Comparison of ENCODE assay signal across 8 cellular contexts in genomic region chr13:76879211-76879875, GRCh38. TPM values are rescaled to one million over a fixed set of nuclear protein-coding genes. Genes with fewer than 3 reads are reported as not detected.
A peak's percentile ranks its signal among the peaks of the same experiment; 100 is the strongest.
DNase-seq lines count a peak whose midpoint lies in the region; ATAC-seq, FAIRE-seq and TF ChIP-seq lines count a peak whose summit lies in the region.

No MANE protein-coding gene starts in this region.

- TF ChIP-seq EP300 in sigmoid colon (IDR thresholded peaks at IDR 0.05), result peak in 2 of 4 donors; percentile 36 to 50

- H3K27ac ChIP-seq in foreskin keratinocyte (no peak overlapping the region), sigmoid colon (peak overlapping the region; percentile 48 to 78 (median 66))

- TF ChIP-seq POLR2A in H54 (IDR thresholded peaks at IDR 0.05; ENCODE audit: low read depth, low read length) (no peak), sigmoid colon (IDR thresholded peaks at IDR 0.05) (no peak), erythroblast (IDR thresholded peaks at IDR 0.05; ENCODE audit: low read length) (no peak)

- in situ Hi-C loops in G401 (cut with HindIII; ENCODE audit: low sequenced_read_pairs), result no loop called here

- no peaks in the 10 kb centered on the region for H3K9me3 ChIP-seq in sigmoid colon

- H3K4me1 ChIP-seq in foreskin keratinocyte, result peaks cover 11% of the 10 kb centered on the region
- H3K4me1 ChIP-seq in sigmoid colon, result peaks cover 0 to 33% (median 17%) of the 10 kb centered on the region in 4 donors

- H3K4me3 ChIP-seq in sigmoid colon, result peak overlapping the region in 1 of 4 donors; percentile 8

- peak; percentile 95 for ATAC-seq in foreskin keratinocyte

- FAIRE-seq in H54 (lab: Jason Lieb, UNC), result peak; percentile 92

- no peak for TF ChIP-seq CTCF in foreskin keratinocyte (conservative IDR thresholded peaks at IDR 0.05)
- TF ChIP-seq CTCF in sigmoid colon (IDR thresholded peaks at IDR 0.05), result no peak

- 51 to 80% methylated on average over 8 of the region's 8 CpGs for WGBS in sigmoid colon, 2 donors

- no peaks in the 10 kb centered on the region for H3K27me3 ChIP-seq in foreskin keratinocyte
- H3K27me3 ChIP-seq in sigmoid colon, result no peaks in the 10 kb centered on the region

- intact Hi-C loops in sigmoid colon (cut with DNase I), result no loop called here

- DNase-seq in G401 (ENCODE audit: low spot score) (peak; percentile 32), H54 (ENCODE audit: insufficient read length, low spot score) (peak; percentile 40), NAMALWA (ENCODE audit: low spot score) (peak; percentile 72), activated T-cell treated with anti-CD3 and anti-CD28 coated beads for 48 hours (ENCODE audit: low read depth) (peak; percentile 46), foreskin keratinocyte (peak in 1 of 2 donors; percentile 63), sigmoid colon (peak; percentile 89), NCI-H2029 (lab: John Stamatoyannopoulos, UW) (no peak), erythroblast (lab: John Stamatoyannopoulos, UW) (no peak)

- no peaks in the 10 kb centered on the region for H3K36me3 ChIP-seq in sigmoid colon

RNA-seq across cellular contexts. Expression of gene KCTD12, which starts 6.9 kb away (rescaled TPM):
- total RNA-seq in G401 (2014; rRNA removed; shearing (Covaris generic)), result 0.07 TPM in 1 of 2 replicates, not detected in the other
- total RNA-seq in foreskin keratinocyte (24.4 and 45.8 TPM in 2 replicates), sigmoid colon (100 to 1,000 TPM in 2 of 4 donors, 10 to 100 TPM in 2; 77.3 to 129 (median 97.5) TPM)
- polyA plus RNA-seq in foreskin keratinocyte (6.5 and 14.2 TPM in 2 replicates), sigmoid colon (10 to 100 TPM; 14.8 to 22.6 (median 19.8) TPM)

Comparison
In these comparisons a context has a peak if more than half of its experiments do, and no peak if none do; other contexts are left out.
1. DNase-seq: peak in G401 (single experiment), H54 (single experiment), NAMALWA (single experiment), activated T-cell treated with anti-CD3 and anti-CD28 coated beads for 48 hours (single experiment) and sigmoid colon (single experiment); none in NCI-H2029 (single experiment) and erythroblast (0 of 2).
2. RNA of gene KCTD12, which starts 6.9 kb away (total RNA-seq): 77.3 to 129 TPM in sigmoid colon and 24.4 to 45.8 TPM in foreskin keratinocyte; 0.07 TPM in G401; every median in the first group is over 10 times any median in the second.